17 cellular contexts compared by ENCODE assay signal in the genomic region with DNA sequence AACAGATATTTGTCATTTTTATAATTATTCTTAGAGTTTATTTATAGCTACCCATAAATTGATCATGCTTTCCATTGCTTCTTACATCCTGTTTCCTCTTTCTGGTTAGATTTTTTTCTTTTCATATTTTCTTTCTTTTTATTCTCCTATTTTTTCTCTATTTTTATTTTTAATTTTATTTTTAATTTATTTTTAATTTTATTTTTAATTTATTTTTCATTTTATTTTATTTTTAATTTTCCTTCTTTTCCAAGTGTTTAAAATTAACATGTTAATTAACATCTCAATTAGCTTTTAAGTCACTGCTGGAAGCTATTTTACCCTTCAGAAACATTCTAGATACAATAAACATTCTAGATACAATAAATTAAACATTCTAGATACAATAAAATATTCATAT.
DNase-seq lines count a peak whose midpoint lies in the region; ATAC-seq, FAIRE-seq and TF ChIP-seq lines count a peak whose summit lies in the region.
"Had no signal": no experiment of that assay in that cellular context is flagged by ENCODE, and none has a peak within 500 bp of the region (broad histone marks: within the 10 kb centered on the region; RNA-seq: fewer than 3 reads in every experiment).

No MANE protein-coding gene starts in this region.

- ATAC-seq in left ventricle myocardium superior, result no peak
- ATAC-seq: CD8-positive, alpha-beta T cell; GM12878 had no signal

- intact Hi-C loops in left ventricle myocardium superior (cut with micrococcal nuclease), result no loop called here

- peaks cover 12% of the 10 kb centered on the region for H3K4me1 Mint-ChIP-seq in nephron
- H3K4me1 Mint-ChIP-seq: B cell had no signal

- H3K36me3 Mint-ChIP-seq in nephron (ENCODE audit: low read depth), result no peaks in the 10 kb centered on the region
- H3K36me3 Mint-ChIP-seq: CD8-positive, alpha-beta T cell had no signal

- peak; percentile 91 for FAIRE-seq in G401.6 (lab: Jason Lieb, UNC)
- FAIRE-seq in colon (lab: Jason Lieb, UNC), result peak; percentile 71
- FAIRE-seq: GM12878, GM19239, H1, HTR-8/SVneo had no signal

- in situ Hi-C loops in GM13976 (cut with MboI; ENCODE audit: low sequenced_read_pairs, unreplicated experiment), result no loop called here

- H3K27me3 Mint-ChIP-seq in nephron (ENCODE audit: low read depth), result peaks cover 9% of the 10 kb centered on the region

- no peak for TF ChIP-seq CTCF in nephron (IDR thresholded peaks at IDR 0.05; ENCODE audit: unreplicated experiment in 3 of 3)
- no peak for TF ChIP-seq CTCF in GM13976 (IDR thresholded peaks at IDR 0.05; ENCODE audit: borderline replicate concordance, control extremely low read depth, extremely low read depth, insufficient read depth, missing control alignments)

- H3K27ac Mint-ChIP-seq in nephron, result peak overlapping the region in 2 of 3 experiments; percentile 22 to 39
- H3K27ac Mint-ChIP-seq: B cell; CD8-positive, alpha-beta T cell had no signal

- DNase-seq in GM13976 (ENCODE audit: low spot score) (no peak), left ventricle myocardium superior (no peak)
- DNase-seq in activated CD4-positive, alpha-beta T cell treated with anti-CD3 and anti-CD28 coated beads, Interleukin-2, amount 50 U/mL, for 4 hours, result no peak
- DNase-seq in activated CD4-positive, alpha-beta T cell treated with anti-CD3 and anti-CD28 coated beads, Interleukin-2, amount 50 U/mL, for 1 hour, result no peak
- DNase-seq: 8988T; Calu3; CD8-positive, alpha-beta T cell; DMS79 treated with DMSO at 0.1 percent for 48 hours; H9 had no signal

- H3K9me3 Mint-ChIP-seq in nephron, result no peaks in the 10 kb centered on the region
- H3K9me3 Mint-ChIP-seq: CD8-positive, alpha-beta T cell; H9 had no signal

- H3K4me3 Mint-ChIP-seq in nephron, result no peak overlapping the region
- H3K4me3 Mint-ChIP-seq: B cell; CD8-positive, alpha-beta T cell; H9 had no signal
